ENCODE assay signal across 1 cellular context in genomic region chr1:46180082-46180616, GRCh38.
TF ChIP-seq lines count a peak whose summit lies in the region.

No MANE protein-coding gene starts in this region.

TF ChIP-seq in HepG2, 621 proteins besides CTCF, POLR2A, EP300 and RAD21:
- TF ChIP-seq HMGA1 (CRISPR knock-in tag; conservative IDR thresholded peaks at IDR 0.05), result no peak
- peak; percentile 59; the same call in 1 of the 2 replicates for TF ChIP-seq ZNF317 (CRISPR knock-in tag; IDR thresholded peaks at IDR 0.05)
- TF ChIP-seq ZNF687 (CRISPR knock-in tag; IDR thresholded peaks at IDR 0.05), result peak; percentile 54
- TF ChIP-seq HDAC1 (CRISPR knock-in tag; IDR thresholded peaks at IDR 0.05), result 0 out of 2 replicates have a peak, but pooled peaks have one; percentile 2
- TF ChIP-seq RARA (CRISPR knock-in tag; IDR thresholded peaks at IDR 0.05), result peak; percentile 42
- TF ChIP-seq SALL1 (CRISPR knock-in tag; IDR thresholded peaks at IDR 0.05), result peak; percentile 43
- TF ChIP-seq, protein P1, sequence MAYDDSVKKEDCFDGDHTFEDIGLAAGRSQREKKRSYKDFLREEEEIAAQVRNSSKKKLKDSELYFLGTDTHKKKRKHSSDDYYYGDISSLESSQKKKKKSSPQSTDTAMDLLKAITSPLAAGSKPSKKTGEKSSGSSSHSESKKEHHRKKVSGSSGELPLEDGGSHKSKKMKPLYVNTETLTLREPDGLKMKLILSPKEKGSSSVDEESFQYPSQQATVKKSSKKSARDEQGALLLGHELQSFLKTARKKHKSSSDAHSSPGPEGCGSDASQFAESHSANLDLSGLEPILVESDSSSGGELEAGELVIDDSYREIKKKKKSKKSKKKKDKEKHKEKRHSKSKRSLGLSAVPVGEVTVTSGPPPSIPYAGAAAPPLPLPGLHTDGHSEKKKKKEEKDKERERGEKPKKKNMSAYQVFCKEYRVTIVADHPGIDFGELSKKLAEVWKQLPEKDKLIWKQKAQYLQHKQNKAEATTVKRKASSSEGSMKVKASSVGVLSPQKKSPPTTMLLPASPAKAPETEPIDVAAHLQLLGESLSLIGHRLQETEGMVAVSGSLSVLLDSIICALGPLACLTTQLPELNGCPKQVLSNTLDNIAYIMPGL (CRISPR knock-in tag; IDR thresholded peaks at IDR 0.05; ENCODE audit: borderline replicate concordance in 1 of 2, low read depth in 1 of 2), result 0 out of 4 replicates have a peak, but pooled peaks of 1 of the 2 experiments have one; percentile 33
- TF ChIP-seq MEF2D (CRISPR knock-in tag; IDR thresholded peaks at IDR 0.05), result 0 out of 2 replicates have a peak, but pooled peaks have one; percentile 38
- TF ChIP-seq, protein P2, sequence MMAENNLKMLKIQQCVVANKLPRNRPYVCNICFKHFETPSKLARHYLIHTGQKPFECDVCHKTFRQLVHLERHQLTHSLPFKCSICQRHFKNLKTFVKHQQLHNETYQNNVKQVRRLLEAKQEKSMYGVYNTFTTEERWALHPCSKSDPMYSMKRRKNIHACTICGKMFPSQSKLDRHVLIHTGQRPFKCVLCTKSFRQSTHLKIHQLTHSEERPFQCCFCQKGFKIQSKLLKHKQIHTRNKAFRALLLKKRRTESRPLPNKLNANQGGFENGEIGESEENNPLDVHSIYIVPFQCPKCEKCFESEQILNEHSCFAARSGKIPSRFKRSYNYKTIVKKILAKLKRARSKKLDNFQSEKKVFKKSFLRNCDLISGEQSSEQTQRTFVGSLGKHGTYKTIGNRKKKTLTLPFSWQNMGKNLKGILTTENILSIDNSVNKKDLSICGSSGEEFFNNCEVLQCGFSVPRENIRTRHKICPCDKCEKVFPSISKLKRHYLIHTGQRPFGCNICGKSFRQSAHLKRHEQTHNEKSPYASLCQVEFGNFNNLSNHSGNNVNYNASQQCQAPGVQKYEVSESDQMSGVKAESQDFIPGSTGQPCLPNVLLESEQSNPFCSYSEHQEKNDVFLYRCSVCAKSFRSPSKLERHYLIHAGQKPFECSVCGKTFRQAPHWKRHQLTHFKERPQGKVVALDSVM (CRISPR knock-in tag; IDR thresholded peaks at IDR 0.05), result no peak
- TF ChIP-seq PATZ1 (CRISPR knock-in tag; IDR thresholded peaks at IDR 0.05), result 0 out of 2 replicates have a peak, but pooled peaks have one; percentile 14
- no peak for TF ChIP-seq REXO4 (CRISPR knock-in tag; IDR thresholded peaks at IDR 0.05; ENCODE audit: borderline replicate concordance)
- TF ChIP-seq ZFY (CRISPR knock-in tag; IDR thresholded peaks at IDR 0.05), result 0 out of 2 replicates have a peak, but pooled peaks have one; percentile 10
- TF ChIP-seq, protein P3, sequence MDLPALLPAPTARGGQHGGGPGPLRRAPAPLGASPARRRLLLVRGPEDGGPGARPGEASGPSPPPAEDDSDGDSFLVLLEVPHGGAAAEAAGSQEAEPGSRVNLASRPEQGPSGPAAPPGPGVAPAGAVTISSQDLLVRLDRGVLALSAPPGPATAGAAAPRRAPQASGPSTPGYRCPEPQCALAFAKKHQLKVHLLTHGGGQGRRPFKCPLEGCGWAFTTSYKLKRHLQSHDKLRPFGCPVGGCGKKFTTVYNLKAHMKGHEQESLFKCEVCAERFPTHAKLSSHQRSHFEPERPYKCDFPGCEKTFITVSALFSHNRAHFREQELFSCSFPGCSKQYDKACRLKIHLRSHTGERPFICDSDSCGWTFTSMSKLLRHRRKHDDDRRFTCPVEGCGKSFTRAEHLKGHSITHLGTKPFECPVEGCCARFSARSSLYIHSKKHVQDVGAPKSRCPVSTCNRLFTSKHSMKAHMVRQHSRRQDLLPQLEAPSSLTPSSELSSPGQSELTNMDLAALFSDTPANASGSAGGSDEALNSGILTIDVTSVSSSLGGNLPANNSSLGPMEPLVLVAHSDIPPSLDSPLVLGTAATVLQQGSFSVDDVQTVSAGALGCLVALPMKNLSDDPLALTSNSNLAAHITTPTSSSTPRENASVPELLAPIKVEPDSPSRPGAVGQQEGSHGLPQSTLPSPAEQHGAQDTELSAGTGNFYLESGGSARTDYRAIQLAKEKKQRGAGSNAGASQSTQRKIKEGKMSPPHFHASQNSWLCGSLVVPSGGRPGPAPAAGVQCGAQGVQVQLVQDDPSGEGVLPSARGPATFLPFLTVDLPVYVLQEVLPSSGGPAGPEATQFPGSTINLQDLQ (CRISPR knock-in tag; IDR thresholded peaks at IDR 0.05), result no peak
- 0 out of 2 replicates have a peak, but pooled peaks have one; percentile 26 for TF ChIP-seq RXRA (CRISPR knock-in tag; IDR thresholded peaks at IDR 0.05)
- 0 out of 2 replicates have a peak, but pooled peaks have one; percentile 31 for TF ChIP-seq ZSCAN21 (CRISPR knock-in tag; IDR thresholded peaks at IDR 0.05; ENCODE audit: borderline replicate concordance)
- no peak for TF ChIP-seq ZNF781 (CRISPR knock-in tag; IDR thresholded peaks at IDR 0.05; ENCODE audit: borderline replicate concordance, not compliant biosample characterization)
- TF ChIP-seq ZFX (CRISPR knock-in tag; IDR thresholded peaks at IDR 0.05; ENCODE audit: low read depth), result peak; percentile 26; the same call in 1 of the 2 replicates
- TF ChIP-seq ZNF350 (CRISPR knock-in tag; IDR thresholded peaks at IDR 0.05; ENCODE audit: borderline replicate concordance, low read depth), result peak; percentile 19; the same call in 1 of the 2 replicates
- peak; percentile 38; the same call in 1 of the 2 replicates for TF ChIP-seq ZFP91 (CRISPR knock-in tag; IDR thresholded peaks at IDR 0.05; ENCODE audit: borderline replicate concordance)
- peak; percentile 13; the same call in 1 of the 2 replicates for TF ChIP-seq ZNF619 (CRISPR knock-in tag; IDR thresholded peaks at IDR 0.05)
- no peak for TF ChIP-seq NONO (IDR thresholded peaks at IDR 0.05)
- TF ChIP-seq NONO (CRISPR knock-in tag; conservative IDR thresholded peaks at IDR 0.05), result 0 out of 2 replicates have a peak, but pooled peaks have one; percentile 11
- TF ChIP-seq STAG1 (CRISPR knock-in tag; IDR thresholded peaks at IDR 0.05), result peak; percentile 75
- 0 out of 2 replicates have a peak, but pooled peaks have one; percentile 22 for TF ChIP-seq ZNF292 (CRISPR knock-in tag; IDR thresholded peaks at IDR 0.05; ENCODE audit: borderline replicate concordance, low read depth)
- TF ChIP-seq, protein P4, sequence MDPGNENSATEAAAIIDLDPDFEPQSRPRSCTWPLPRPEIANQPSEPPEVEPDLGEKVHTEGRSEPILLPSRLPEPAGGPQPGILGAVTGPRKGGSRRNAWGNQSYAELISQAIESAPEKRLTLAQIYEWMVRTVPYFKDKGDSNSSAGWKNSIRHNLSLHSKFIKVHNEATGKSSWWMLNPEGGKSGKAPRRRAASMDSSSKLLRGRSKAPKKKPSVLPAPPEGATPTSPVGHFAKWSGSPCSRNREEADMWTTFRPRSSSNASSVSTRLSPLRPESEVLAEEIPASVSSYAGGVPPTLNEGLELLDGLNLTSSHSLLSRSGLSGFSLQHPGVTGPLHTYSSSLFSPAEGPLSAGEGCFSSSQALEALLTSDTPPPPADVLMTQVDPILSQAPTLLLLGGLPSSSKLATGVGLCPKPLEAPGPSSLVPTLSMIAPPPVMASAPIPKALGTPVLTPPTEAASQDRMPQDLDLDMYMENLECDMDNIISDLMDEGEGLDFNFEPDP (CRISPR knock-in tag; conservative IDR thresholded peaks at IDR 0.05), result no peak
- TF ChIP-seq MNT (IDR thresholded peaks at IDR 0.05), result peak; percentile 78
- no peak for TF ChIP-seq MAZ (IDR thresholded peaks at IDR 0.05; ENCODE audit: borderline replicate concordance, low read depth, low read length)
- TF ChIP-seq MAZ (CRISPR knock-in tag; IDR thresholded peaks at IDR 0.05; ENCODE audit: low read depth), result peak; percentile 21; the same call in 1 of the 2 replicates
- peak; percentile 44; the same call in 1 of the 2 replicates for TF ChIP-seq SAP130 (CRISPR knock-in tag; IDR thresholded peaks at IDR 0.05; ENCODE audit: low read depth)
- peak; percentile 42; the same call in 1 of the 2 replicates for TF ChIP-seq ZFP36L1 (CRISPR knock-in tag; IDR thresholded peaks at IDR 0.05)
